Comparison of ENCODE assay signal across 29 cellular contexts in genomic region chr10:102040721-102041120, GRCh38.
"Had no signal": no experiment of that assay in that cellular context is flagged by ENCODE, and none has a peak within 500 bp of the region (broad histone marks: within the 10 kb centered on the region; RNA-seq: fewer than 3 reads in every experiment).

No MANE protein-coding gene starts in this region.

- H3K27me3 ChIP-seq: adrenal gland, body of pancreas, cardiac muscle cell, colonic mucosa, esophagus squamous epithelium, gastroesophageal sphincter had no signal

- H3K4me3 ChIP-seq: adrenal gland, body of pancreas, cardiac muscle cell, colonic mucosa, esophagus squamous epithelium, gastroesophageal sphincter had no signal

- H3K36me3 ChIP-seq: cardiac muscle cell, colonic mucosa had no signal

- DNase-seq: activated CD4-positive, alpha-beta memory T cell treated with anti-CD3 and anti-CD28 coated beads for 36 hours; activated CD4-positive, alpha-beta T cell treated with anti-CD3 and anti-CD28 coated beads for 36 hours; activated CD4-positive, alpha-beta T cell treated with anti-CD3 and anti-CD28 coated beads, Interleukin-2, amount 10 ng/mL, durations not matched to agents 24 days and 14 days; activated CD4-positive, CD25-positive, alpha-beta regulatory T cell; activated CD4-positive, CD25-positive, alpha-beta regulatory T cell treated with anti-CD3 and anti-CD28 coated beads, Interleukin-2, amount 50 U/mL, for 72 hours; activated CD8-positive, alpha-beta memory T cell treated with anti-CD3 and anti-CD28 coated beads, Interleukin-2, amount 10 ng/mL, durations not matched to agents 7 days and 5 days; activated CD8-positive, alpha-beta memory T cell treated with anti-CD3 and anti-CD28 coated beads, Interleukin-2, amount 50 U/mL, for 4 hours; activated CD8-positive, alpha-beta T cell treated with anti-CD3 and anti-CD28 coated beads, Interleukin-2, amount 10 ng/mL, durations not matched to agents 7 days and 5 days; activated effector memory CD4-positive, alpha-beta T cell treated with anti-CD3 and anti-CD28 coated beads, Interleukin-2, amount 50 U/mL, for 16 hours; activated naive CD4-positive, alpha-beta T cell treated with anti-CD3 and anti-CD28 coated beads for 36 hours; activated naive CD8-positive, alpha-beta T cell treated with anti-CD3 and anti-CD28 coated beads for 36 hours; activated naive CD8-positive, alpha-beta T cell treated with anti-CD3 and anti-CD28 coated beads, Interleukin-2, amount 50 U/mL, for 24 hours; activated T-cell treated with anti-CD3 and anti-CD28 coated beads, Interleukin-2, amount 50 U/mL, for 1 hour; activated T-cell treated with anti-CD3 and anti-CD28 coated beads, Interleukin-2, amount 50 U/mL, for 48 hours; adrenal gland; amygdala; aorta; body of pancreas; central memory CD4-positive, alpha-beta T cell; cerebellar nuclear complex; colonic mucosa; effector CD8-positive, alpha-beta T cell; esophagus squamous epithelium; foreskin melanocyte; head of caudate nucleus; T-helper 2 cell had no signal

- H3K4me1 ChIP-seq: body of pancreas, colonic mucosa had no signal

- H3K27ac ChIP-seq: adrenal gland, body of pancreas, cardiac muscle cell, colonic mucosa, epithelial cell of prostate, esophagus squamous epithelium, gastroesophageal sphincter had no signal

- H3K9me3 ChIP-seq: adrenal gland, body of pancreas, colonic mucosa, esophagus squamous epithelium, gastroesophageal sphincter had no signal
